Comparison of ENCODE assay signal across 8 cellular contexts in the genomic region with DNA sequence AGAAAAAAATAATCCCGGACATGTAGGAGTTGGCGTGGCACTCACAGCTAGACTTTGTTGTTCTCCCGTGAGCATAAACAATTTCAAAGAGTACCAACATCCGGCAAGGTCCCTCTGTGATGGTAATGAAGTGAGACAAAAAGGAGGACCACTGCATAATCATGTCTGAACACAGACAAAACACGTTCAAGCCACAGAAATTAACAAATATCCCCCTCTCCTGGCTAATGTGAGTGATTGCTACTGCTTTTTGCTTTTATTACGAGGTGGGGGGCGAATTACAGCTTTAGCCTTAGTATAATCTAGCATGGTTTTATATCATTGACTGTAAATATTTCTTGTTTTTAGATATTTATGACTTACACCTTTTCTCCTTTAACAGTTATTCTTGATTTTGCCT.
A peak's percentile ranks its signal among the peaks of the same experiment; 100 is the strongest.
DNase-seq lines count a peak whose midpoint lies in the region; ATAC-seq and TF ChIP-seq lines count a peak whose summit lies in the region.

No MANE protein-coding gene starts in this region.

- H3K4me2 ChIP-seq in PC-9: peak overlapping the region; percentile 55

- intact Hi-C loops in PC-9 (cut with micrococcal nuclease; ENCODE audit: unreplicated experiment): loop anchor here (1.0 kb wide), 2 partner anchors 349 to 452 kb away; no protein-coding TSS in a partner anchor
- intact Hi-C loops in activated T-helper 1 cell treated with anti-CD3 and anti-CD28 coated beads, Interleukin-12 subunit alpha, Interleukin-12 subunit beta, Interleukin-2, Interleukin-4 antibody, amounts not matched to agents 30 ng/mL and 10 ng/mL and 1 ng/mL, durations not matched to agents 14 hours and 24 hours and 36 hours (cut with micrococcal nuclease): no loop called here

- H3K4me1 ChIP-seq in HEK293 (ENCODE audit: control insufficient read depth, insufficient read depth, low read length) (no peaks in the 10 kb centered on the region), PC-9 (replicated peaks; ENCODE audit: insufficient read depth) (no peaks in the 10 kb centered on the region)

- H3K9me3 Mint-ChIP-seq in activated T-helper 1 cell treated with anti-CD3 and anti-CD28 coated beads, Interleukin-12 subunit alpha, Interleukin-12 subunit beta, Interleukin-2, Interleukin-4 antibody, amounts not matched to agents 30 ng/mL and 10 ng/mL and 1 ng/mL, durations not matched to agents 14 hours and 24 hours and 36 hours: no peaks in the 10 kb centered on the region

- CTCF ChIA-PET in HEK293 (lab: Yijun Ruan, JAX) (interaction anchor here (0.6 to 4.3 kb wide), 18 partner anchors 9 to 1779 kb away, joined by 3 to 30 read pairs (median 4); no protein-coding TSS in a partner anchor), PC-9 (lab: Charles Lee) (interaction anchor here (0.6 to 0.8 kb wide), 2 partner anchors 12 to 736 kb away, joined by 3 read pairs; no protein-coding TSS in a partner anchor)

- in situ Hi-C loops in ACHN (cut with HindIII; ENCODE audit: low pct_ligation_motif_present, low pct_unique_long_range_greater_than_20kb, low sequenced_read_pairs): no loop called here

- no peak overlapping the region for H3K4me3 ChIP-seq in HEK293 (ENCODE audit: low read depth, low read length)
- H3K4me3 ChIP-seq in PC-9: no peak overlapping the region
- H3K4me3 ChIP-seq in fibroblast of villous mesenchyme (ENCODE audit: low read depth, low read length): no peak overlapping the region

- H4K20me1 ChIP-seq in PC-9 (ENCODE audit: insufficient read depth): no peaks in the 10 kb centered on the region

- peak; percentile 23 for DNase-seq in ACHN
- no peak for DNase-seq in PC-9
- DNase-seq in fibroblast of villous mesenchyme (ENCODE audit: low read depth): peak; percentile 34
- DNase-seq in activated T-helper 1 cell treated with anti-CD3 and anti-CD28 coated beads, Interleukin-12 subunit alpha, Interleukin-12 subunit beta, Interleukin-2, Interleukin-4 antibody, amounts not matched to agents 30 ng/mL and 10 ng/mL and 1 ng/mL, durations not matched to agents 14 hours and 24 hours and 36 hours (ENCODE audit: low spot score): no peak
- no peak for DNase-seq in activated CD4-positive, CD25-positive, alpha-beta regulatory T cell (lab: John Stamatoyannopoulos, UW)

- H3F3A ChIP-seq in PC-9 (ENCODE audit: insufficient read depth, low read depth): no peaks in the 10 kb centered on the region

- H3K27ac ChIP-seq in HEK293 (ENCODE audit: extremely low read depth, low read depth, low read length): no peak overlapping the region
- no peak overlapping the region for H3K27ac ChIP-seq in PC-9

- H3K4me1 Mint-ChIP-seq in activated T-helper 1 cell treated with anti-CD3 and anti-CD28 coated beads, Interleukin-12 subunit alpha, Interleukin-12 subunit beta, Interleukin-2, Interleukin-4 antibody, amounts not matched to agents 30 ng/mL and 10 ng/mL and 1 ng/mL, durations not matched to agents 14 hours and 24 hours and 36 hours (ENCODE audit: low read depth): no peaks in the 10 kb centered on the region

- no peaks in the 10 kb centered on the region for H3K79me2 ChIP-seq in PC-9 (ENCODE audit: low read depth)

- no peaks in the 10 kb centered on the region for H3K9me2 ChIP-seq in PC-9 (ENCODE audit: insufficient read depth)

- TF ChIP-seq CTCF in HEK293 (tag by site-specific recombination; IDR thresholded peaks at IDR 0.05) (no peak), PC-9 (conservative IDR thresholded peaks at IDR 0.05) (peak; percentile 61), fibroblast of villous mesenchyme (IDR thresholded peaks at IDR 0.05; ENCODE audit: insufficient read depth, low read depth, low read length) (peak; percentile 50)

- no peaks in the 10 kb centered on the region for H3K27me3 ChIP-seq in PC-9 (ENCODE audit: insufficient read depth, low read depth)

- no peaks in the 10 kb centered on the region for H3K36me3 Mint-ChIP-seq in activated T-helper 1 cell treated with anti-CD3 and anti-CD28 coated beads, Interleukin-12 subunit alpha, Interleukin-12 subunit beta, Interleukin-2, Interleukin-4 antibody, amounts not matched to agents 30 ng/mL and 10 ng/mL and 1 ng/mL, durations not matched to agents 14 hours and 24 hours and 36 hours (ENCODE audit: low read depth)

- H3K9me3 ChIP-seq in HEK293 (ENCODE audit: control insufficient read depth, insufficient read depth, low read depth, low read length): no peaks in the 10 kb centered on the region
- H3K9me3 ChIP-seq in PC-9 (ENCODE audit: insufficient read depth, low read depth): no peaks in the 10 kb centered on the region

- H2AFZ ChIP-seq in PC-9: no peak overlapping the region; the same call in 1 of the 2 replicates

- POLR2A ChIA-PET in HEK293 (lab: Yijun Ruan, JAX) (no interaction called here), PC-9 (lab: Charles Lee; ENCODE audit: unreplicated experiment) (no interaction called here)

- H3K27me3 Mint-ChIP-seq in activated T-helper 1 cell treated with anti-CD3 and anti-CD28 coated beads, Interleukin-12 subunit alpha, Interleukin-12 subunit beta, Interleukin-2, Interleukin-4 antibody, amounts not matched to agents 30 ng/mL and 10 ng/mL and 1 ng/mL, durations not matched to agents 14 hours and 24 hours and 36 hours (ENCODE audit: insufficient read depth): no peaks in the 10 kb centered on the region

- BruUV-seq in PC-9 (replicated peaks; lab: Mats Ljungman, UMichigan): no TSS peak

- H3K4me3 Mint-ChIP-seq in activated T-helper 1 cell treated with anti-CD3 and anti-CD28 coated beads, Interleukin-12 subunit alpha, Interleukin-12 subunit beta, Interleukin-2, Interleukin-4 antibody, amounts not matched to agents 30 ng/mL and 10 ng/mL and 1 ng/mL, durations not matched to agents 14 hours and 24 hours and 36 hours: no peak overlapping the region

- H3K36me3 ChIP-seq in HEK293 (ENCODE audit: control insufficient read depth in 2 of 2, insufficient read depth in 1 of 2, low read length in 2 of 2) (no peaks in the 10 kb centered on the region), PC-9 (ENCODE audit: low read depth) (no peaks in the 10 kb centered on the region)

- ATAC-seq in GM19455 (IDR thresholded peaks at IDR 0.05; ENCODE audit: unreplicated experiment) (no peak), GM21423 (IDR thresholded peaks at IDR 0.05; ENCODE audit: unreplicated experiment) (no peak)

- no peak overlapping the region for H3K27ac Mint-ChIP-seq in activated T-helper 1 cell treated with anti-CD3 and anti-CD28 coated beads, Interleukin-12 subunit alpha, Interleukin-12 subunit beta, Interleukin-2, Interleukin-4 antibody, amounts not matched to agents 30 ng/mL and 10 ng/mL and 1 ng/mL, durations not matched to agents 14 hours and 24 hours and 36 hours

TF ChIP-seq in HEK293, 187 proteins besides CTCF, POLR2A, EP300 and RAD21:
- TF ChIP-seq ZNF677 (tag by site-specific recombination; IDR thresholded peaks at IDR 0.05): no peak
- no peak for TF ChIP-seq KLF8 (tag by site-specific recombination; IDR thresholded peaks at IDR 0.05)
- TF ChIP-seq ZNF654 (tag by site-specific recombination; IDR thresholded peaks at IDR 0.05; ENCODE audit: low read depth): peak; percentile 92
- TF ChIP-seq GLIS1 (tag by site-specific recombination; IDR thresholded peaks at IDR 0.05): peak; percentile 28; the same call in 1 of the 2 replicates
- TF ChIP-seq KLF16 (tag by site-specific recombination; IDR thresholded peaks at IDR 0.05): no peak
- TF ChIP-seq, protein P1, sequence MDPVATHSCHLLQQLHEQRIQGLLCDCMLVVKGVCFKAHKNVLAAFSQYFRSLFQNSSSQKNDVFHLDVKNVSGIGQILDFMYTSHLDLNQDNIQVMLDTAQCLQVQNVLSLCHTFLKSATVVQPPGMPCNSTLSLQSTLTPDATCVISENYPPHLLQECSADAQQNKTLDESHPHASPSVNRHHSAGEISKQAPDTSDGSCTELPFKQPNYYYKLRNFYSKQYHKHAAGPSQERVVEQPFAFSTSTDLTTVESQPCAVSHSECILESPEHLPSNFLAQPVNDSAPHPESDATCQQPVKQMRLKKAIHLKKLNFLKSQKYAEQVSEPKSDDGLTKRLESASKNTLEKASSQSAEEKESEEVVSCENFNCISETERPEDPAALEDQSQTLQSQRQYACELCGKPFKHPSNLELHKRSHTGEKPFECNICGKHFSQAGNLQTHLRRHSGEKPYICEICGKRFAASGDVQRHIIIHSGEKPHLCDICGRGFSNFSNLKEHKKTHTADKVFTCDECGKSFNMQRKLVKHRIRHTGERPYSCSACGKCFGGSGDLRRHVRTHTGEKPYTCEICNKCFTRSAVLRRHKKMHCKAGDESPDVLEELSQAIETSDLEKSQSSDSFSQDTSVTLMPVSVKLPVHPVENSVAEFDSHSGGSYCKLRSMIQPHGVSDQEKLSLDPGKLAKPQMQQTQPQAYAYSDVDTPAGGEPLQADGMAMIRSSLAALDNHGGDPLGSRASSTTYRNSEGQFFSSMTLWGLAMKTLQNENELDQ (tag by site-specific recombination; IDR thresholded peaks at IDR 0.05; ENCODE audit: low read depth): no peak
- no peak for TF ChIP-seq GLI4 (tag by site-specific recombination; IDR thresholded peaks at IDR 0.05)

Comparison
In these comparisons a context has a peak if more than half of its experiments do, and no peak if none do; other contexts are left out.
1. DNase-seq: peak in ACHN (single experiment) and fibroblast of villous mesenchyme (single experiment); none in PC-9 (0 of 2), activated T-helper 1 cell treated with anti-CD3 and anti-CD28 coated beads, Interleukin-12 subunit alpha, Interleukin-12 subunit beta, Interleukin-2, Interleukin-4 antibody, amounts not matched to agents 30 ng/mL and 10 ng/mL and 1 ng/mL, durations not matched to agents 14 hours and 24 hours and 36 hours (single experiment) and activated CD4-positive, CD25-positive, alpha-beta regulatory T cell (0 of 4).